ENCODE assay signal across 1 cellular context in the genomic region with DNA sequence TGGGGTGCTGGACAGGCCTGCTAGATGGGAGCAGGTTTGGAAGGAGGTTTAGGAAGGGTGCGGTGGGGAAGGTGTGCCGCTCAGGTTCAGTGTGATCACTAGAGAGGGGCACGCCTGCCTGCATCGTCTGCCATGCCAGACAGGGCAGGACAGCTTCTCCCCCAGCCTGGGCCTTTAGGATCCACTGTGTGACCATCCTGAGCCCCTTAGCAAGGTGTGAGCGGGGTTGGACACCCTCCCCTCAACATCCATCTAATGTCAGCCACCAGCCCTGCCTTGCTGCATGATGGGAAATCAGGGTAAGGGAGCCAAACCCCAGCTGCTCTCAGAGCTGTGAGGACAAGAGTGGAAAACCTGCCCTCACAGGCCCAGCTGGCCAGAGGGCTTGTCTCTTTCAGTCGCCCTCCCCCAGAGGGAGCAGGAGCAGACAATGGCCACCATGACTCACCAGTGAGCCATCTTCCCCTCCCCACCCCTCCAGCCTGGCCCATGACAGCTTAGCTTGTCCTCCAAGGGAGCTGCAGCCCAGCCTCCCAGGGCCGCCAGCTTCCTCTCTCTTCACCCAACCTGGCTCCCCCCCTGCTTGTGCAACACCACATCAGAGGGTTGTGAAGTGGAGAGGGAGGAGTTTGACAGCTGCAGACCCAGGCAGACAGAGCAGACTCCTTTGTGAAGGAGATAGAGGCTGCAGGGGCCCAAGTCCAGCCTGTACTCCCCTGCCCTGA.
TF ChIP-seq lines count a peak whose summit lies in the region.

No MANE protein-coding gene starts in this region.

TF ChIP-seq in HepG2, 621 proteins besides CTCF, POLR2A, EP300 and RAD21 (continued from another document and continues in another):
- TF ChIP-seq, protein P1, sequence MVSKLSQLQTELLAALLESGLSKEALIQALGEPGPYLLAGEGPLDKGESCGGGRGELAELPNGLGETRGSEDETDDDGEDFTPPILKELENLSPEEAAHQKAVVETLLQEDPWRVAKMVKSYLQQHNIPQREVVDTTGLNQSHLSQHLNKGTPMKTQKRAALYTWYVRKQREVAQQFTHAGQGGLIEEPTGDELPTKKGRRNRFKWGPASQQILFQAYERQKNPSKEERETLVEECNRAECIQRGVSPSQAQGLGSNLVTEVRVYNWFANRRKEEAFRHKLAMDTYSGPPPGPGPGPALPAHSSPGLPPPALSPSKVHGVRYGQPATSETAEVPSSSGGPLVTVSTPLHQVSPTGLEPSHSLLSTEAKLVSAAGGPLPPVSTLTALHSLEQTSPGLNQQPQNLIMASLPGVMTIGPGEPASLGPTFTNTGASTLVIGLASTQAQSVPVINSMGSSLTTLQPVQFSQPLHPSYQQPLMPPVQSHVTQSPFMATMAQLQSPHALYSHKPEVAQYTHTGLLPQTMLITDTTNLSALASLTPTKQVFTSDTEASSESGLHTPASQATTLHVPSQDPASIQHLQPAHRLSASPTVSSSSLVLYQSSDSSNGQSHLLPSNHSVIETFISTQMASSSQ (IDR thresholded peaks at IDR 0.05; ENCODE audit: low read depth): 0 out of 2 replicates have a peak, but pooled peaks have one; percentile 21
- TF ChIP-seq, protein P1 (CRISPR knock-in tag; IDR thresholded peaks at IDR 0.05; ENCODE audit: borderline replicate concordance): peak; percentile 74
- TF ChIP-seq, protein P2, sequence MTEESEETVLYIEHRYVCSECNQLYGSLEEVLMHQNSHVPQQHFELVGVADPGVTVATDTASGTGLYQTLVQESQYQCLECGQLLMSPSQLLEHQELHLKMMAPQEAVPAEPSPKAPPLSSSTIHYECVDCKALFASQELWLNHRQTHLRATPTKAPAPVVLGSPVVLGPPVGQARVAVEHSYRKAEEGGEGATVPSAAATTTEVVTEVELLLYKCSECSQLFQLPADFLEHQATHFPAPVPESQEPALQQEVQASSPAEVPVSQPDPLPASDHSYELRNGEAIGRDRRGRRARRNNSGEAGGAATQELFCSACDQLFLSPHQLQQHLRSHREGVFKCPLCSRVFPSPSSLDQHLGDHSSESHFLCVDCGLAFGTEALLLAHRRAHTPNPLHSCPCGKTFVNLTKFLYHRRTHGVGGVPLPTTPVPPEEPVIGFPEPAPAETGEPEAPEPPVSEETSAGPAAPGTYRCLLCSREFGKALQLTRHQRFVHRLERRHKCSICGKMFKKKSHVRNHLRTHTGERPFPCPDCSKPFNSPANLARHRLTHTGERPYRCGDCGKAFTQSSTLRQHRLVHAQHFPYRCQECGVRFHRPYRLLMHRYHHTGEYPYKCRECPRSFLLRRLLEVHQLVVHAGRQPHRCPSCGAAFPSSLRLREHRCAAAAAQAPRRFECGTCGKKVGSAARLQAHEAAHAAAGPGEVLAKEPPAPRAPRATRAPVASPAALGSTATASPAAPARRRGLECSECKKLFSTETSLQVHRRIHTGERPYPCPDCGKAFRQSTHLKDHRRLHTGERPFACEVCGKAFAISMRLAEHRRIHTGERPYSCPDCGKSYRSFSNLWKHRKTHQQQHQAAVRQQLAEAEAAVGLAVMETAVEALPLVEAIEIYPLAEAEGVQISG (CRISPR knock-in tag; IDR thresholded peaks at IDR 0.05): peak; percentile 33; the same call in 1 of the 2 replicates
- TF ChIP-seq NFE2L2 (IDR thresholded peaks at IDR 0.05; ENCODE audit: low read length): no peak
- TF ChIP-seq, protein P3, sequence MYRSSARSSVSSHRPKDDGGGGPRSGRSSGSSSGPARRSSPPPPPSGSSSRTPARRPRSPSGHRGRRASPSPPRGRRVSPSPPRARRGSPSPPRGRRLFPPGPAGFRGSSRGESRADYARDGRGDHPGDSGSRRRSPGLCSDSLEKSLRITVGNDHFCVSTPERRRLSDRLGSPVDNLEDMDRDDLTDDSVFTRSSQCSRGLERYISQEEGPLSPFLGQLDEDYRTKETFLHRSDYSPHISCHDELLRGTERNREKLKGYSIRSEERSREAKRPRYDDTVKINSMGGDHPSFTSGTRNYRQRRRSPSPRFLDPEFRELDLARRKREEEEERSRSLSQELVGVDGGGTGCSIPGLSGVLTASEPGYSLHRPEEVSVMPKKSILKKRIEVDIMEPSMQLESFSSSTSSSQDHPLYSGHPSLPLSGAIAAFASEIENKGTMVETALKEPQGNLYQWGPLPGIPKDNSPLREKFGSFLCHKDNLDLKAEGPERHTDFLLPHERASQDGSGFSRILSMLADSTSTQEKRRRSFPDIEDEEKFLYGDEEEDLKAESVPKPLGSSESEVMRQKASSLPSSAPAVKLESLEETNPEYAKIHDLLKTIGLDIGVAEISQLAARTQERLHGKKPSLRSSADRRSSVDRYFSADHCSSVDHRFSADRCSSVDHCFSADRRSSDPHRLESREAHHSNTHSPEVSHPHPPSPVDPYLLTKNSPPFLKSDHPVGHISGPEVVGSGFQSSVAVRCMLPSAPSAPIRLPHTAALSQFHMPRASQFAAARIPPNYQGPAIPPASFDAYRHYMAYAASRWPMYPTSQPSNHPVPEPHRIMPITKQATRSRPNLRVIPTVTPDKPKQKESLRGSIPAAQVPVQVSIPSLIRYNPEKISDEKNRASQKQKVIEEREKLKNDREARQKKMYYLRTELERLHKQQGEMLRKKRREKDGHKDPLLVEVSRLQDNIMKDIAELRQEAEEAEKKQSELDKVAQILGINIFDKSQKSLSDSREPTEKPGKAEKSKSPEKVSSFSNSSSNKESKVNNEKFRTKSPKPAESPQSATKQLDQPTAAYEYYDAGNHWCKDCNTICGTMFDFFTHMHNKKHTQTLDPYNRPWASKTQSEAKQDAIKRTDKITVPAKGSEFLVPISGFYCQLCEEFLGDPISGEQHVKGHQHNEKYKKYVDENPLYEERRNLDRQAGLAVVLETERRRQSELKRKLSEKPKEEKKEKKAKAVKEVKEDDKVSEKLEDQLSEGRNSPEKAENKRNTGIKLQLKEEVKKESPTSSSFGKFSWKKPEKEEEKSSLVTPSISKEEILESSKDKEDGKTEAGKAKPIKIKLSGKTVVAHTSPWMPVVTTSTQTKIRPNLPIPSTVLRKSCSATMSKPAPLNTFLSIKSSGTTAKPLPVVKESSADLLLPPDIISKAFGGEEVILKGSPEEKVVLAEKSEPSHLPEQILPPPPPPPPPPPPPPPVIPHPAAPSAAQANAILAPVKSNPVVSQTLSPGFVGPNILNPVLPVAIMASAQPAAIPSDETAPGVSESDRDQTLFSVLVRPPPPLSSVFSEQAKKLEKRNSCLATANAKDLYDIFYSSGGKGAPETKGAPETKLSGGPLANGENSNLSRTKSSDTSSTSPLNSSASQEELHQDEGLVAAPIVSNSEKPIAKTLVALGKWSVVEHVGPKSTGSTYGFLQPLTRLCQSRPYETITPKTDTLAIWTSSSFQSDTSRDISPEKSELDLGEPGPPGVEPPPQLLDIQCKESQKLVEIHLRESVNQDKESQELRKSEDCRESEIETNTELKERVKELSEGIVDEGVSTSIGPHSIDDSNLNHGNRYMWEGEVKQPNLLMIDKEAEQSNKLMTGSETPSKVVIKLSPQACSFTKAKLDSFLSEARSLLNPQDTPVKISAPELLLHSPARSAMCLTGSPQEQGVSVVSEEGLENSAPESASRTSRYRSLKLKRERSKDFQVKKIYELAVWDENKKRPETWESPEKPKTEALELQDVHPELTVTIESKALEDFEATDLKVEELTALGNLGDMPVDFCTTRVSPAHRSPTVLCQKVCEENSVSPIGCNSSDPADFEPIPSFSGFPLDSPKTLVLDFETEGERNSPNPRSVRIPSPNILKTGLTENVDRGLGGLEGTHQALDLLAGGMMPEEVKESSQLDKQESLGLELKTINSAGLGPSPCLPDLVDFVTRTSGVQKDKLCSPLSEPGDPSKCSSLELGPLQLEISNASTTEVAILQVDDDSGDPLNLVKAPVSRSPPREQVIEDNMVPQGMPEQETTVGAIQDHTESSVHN (CRISPR knock-in tag; IDR thresholded peaks at IDR 0.05): 0 out of 2 replicates have a peak, but pooled peaks have one; percentile 67
- peak; percentile 79; the same call in 1 of the 2 replicates for TF ChIP-seq ZSCAN25 (CRISPR knock-in tag; IDR thresholded peaks at IDR 0.05)
- peak; percentile 54; the same call in 1 of the 2 replicates for TF ChIP-seq GABPB1 (CRISPR knock-in tag; IDR thresholded peaks at IDR 0.05)
- TF ChIP-seq, protein P4, sequence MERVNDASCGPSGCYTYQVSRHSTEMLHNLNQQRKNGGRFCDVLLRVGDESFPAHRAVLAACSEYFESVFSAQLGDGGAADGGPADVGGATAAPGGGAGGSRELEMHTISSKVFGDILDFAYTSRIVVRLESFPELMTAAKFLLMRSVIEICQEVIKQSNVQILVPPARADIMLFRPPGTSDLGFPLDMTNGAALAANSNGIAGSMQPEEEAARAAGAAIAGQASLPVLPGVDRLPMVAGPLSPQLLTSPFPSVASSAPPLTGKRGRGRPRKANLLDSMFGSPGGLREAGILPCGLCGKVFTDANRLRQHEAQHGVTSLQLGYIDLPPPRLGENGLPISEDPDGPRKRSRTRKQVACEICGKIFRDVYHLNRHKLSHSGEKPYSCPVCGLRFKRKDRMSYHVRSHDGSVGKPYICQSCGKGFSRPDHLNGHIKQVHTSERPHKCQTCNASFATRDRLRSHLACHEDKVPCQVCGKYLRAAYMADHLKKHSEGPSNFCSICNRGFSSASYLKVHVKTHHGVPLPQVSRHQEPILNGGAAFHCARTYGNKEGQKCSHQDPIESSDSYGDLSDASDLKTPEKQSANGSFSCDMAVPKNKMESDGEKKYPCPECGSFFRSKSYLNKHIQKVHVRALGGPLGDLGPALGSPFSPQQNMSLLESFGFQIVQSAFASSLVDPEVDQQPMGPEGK (CRISPR knock-in tag; IDR thresholded peaks at IDR 0.05): peak; percentile 95
- peak; percentile 25; the same call in 1 of the 2 replicates for TF ChIP-seq CREM (IDR thresholded peaks at IDR 0.05)
- TF ChIP-seq CREM (CRISPR knock-in tag; IDR thresholded peaks at IDR 0.05): no peak
- TF ChIP-seq ZMYM3 (CRISPR knock-in tag; IDR thresholded peaks at IDR 0.05): peak; percentile 87
- peak; percentile 74 for TF ChIP-seq ZNF781 (CRISPR knock-in tag; IDR thresholded peaks at IDR 0.05; ENCODE audit: borderline replicate concordance, not compliant biosample characterization)
- no peak for TF ChIP-seq ZFP62 (CRISPR knock-in tag; IDR thresholded peaks at IDR 0.05)
- TF ChIP-seq JUND (CRISPR knock-in tag; IDR thresholded peaks at IDR 0.05): peak; percentile 96
- peak; percentile 68; the same call in 1 of the 2 replicates for TF ChIP-seq HOXA3 (CRISPR knock-in tag; IDR thresholded peaks at IDR 0.05)
- no peak; the same call in 1 of the 2 replicates for TF ChIP-seq ZNF788 (CRISPR knock-in tag; IDR thresholded peaks at IDR 0.05; ENCODE audit: borderline replicate concordance)
- TF ChIP-seq, protein P5, sequence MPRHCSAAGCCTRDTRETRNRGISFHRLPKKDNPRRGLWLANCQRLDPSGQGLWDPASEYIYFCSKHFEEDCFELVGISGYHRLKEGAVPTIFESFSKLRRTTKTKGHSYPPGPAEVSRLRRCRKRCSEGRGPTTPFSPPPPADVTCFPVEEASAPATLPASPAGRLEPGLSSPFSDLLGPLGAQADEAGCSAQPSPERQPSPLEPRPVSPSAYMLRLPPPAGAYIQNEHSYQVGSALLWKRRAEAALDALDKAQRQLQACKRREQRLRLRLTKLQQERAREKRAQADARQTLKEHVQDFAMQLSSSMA (CRISPR knock-in tag; IDR thresholded peaks at IDR 0.05): peak; percentile 40; the same call in 1 of the 2 replicates
- TF ChIP-seq SSRP1 (CRISPR knock-in tag; IDR thresholded peaks at IDR 0.05): peak; percentile 46; the same call in 1 of the 2 replicates
- peak; percentile 39; the same call in 1 of the 2 replicates for TF ChIP-seq MYC (CRISPR knock-in tag; IDR thresholded peaks at IDR 0.05; ENCODE audit: borderline replicate concordance)
- TF ChIP-seq KDM5B (CRISPR knock-in tag; IDR thresholded peaks at IDR 0.05; ENCODE audit: borderline replicate concordance): peak; percentile 55; the same call in 1 of the 2 replicates
- TF ChIP-seq ZNF230 (CRISPR knock-in tag; IDR thresholded peaks at IDR 0.05): 0 out of 2 replicates have a peak, but pooled peaks have one; percentile 44
- TF ChIP-seq, protein P6, sequence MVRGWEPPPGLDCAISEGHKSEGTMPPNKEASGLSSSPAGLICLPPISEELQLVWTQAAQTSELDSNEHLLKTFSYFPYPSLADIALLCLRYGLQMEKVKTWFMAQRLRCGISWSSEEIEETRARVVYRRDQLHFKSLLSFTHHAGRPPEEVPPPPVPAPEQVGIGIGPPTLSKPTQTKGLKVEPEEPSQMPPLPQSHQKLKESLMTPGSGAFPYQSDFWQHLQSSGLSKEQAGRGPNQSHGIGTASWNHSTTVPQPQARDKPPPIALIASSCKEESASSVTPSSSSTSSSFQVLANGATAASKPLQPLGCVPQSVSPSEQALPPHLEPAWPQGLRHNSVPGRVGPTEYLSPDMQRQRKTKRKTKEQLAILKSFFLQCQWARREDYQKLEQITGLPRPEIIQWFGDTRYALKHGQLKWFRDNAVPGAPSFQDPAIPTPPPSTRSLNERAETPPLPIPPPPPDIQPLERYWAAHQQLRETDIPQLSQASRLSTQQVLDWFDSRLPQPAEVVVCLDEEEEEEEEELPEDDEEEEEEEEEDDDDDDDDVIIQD (CRISPR knock-in tag; IDR thresholded peaks at IDR 0.05; ENCODE audit: low read depth): 0 out of 2 replicates have a peak, but pooled peaks have one; percentile 41
- TF ChIP-seq CEBPG (CRISPR knock-in tag; IDR thresholded peaks at IDR 0.05): peak; percentile 97
- TF ChIP-seq, protein P7, sequence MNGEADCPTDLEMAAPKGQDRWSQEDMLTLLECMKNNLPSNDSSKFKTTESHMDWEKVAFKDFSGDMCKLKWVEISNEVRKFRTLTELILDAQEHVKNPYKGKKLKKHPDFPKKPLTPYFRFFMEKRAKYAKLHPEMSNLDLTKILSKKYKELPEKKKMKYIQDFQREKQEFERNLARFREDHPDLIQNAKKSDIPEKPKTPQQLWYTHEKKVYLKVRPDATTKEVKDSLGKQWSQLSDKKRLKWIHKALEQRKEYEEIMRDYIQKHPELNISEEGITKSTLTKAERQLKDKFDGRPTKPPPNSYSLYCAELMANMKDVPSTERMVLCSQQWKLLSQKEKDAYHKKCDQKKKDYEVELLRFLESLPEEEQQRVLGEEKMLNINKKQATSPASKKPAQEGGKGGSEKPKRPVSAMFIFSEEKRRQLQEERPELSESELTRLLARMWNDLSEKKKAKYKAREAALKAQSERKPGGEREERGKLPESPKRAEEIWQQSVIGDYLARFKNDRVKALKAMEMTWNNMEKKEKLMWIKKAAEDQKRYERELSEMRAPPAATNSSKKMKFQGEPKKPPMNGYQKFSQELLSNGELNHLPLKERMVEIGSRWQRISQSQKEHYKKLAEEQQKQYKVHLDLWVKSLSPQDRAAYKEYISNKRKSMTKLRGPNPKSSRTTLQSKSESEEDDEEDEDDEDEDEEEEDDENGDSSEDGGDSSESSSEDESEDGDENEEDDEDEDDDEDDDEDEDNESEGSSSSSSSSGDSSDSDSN (CRISPR knock-in tag; IDR thresholded peaks at IDR 0.05): peak; percentile 80
- TF ChIP-seq RXRA (CRISPR knock-in tag; IDR thresholded peaks at IDR 0.05): peak; percentile 84; the same call in 1 of the 2 replicates
- TF ChIP-seq HHEX (CRISPR knock-in tag; IDR thresholded peaks at IDR 0.05): no peak
- peak; percentile 69 for TF ChIP-seq NCOA2 (CRISPR knock-in tag; IDR thresholded peaks at IDR 0.05)
- no peak for TF ChIP-seq SP1 (IDR thresholded peaks at IDR 0.05)
- peak; percentile 51 for TF ChIP-seq SP1 (CRISPR knock-in tag; IDR thresholded peaks at IDR 0.05)
- TF ChIP-seq ZBTB42 (CRISPR knock-in tag; IDR thresholded peaks at IDR 0.05): 0 out of 2 replicates have a peak, but pooled peaks have one; percentile 51
